ENCODE assay signal across 15 cellular contexts in genomic region chr7:47568056-47568455, GRCh38.
A peak's percentile ranks its signal among the peaks of the same experiment; 100 is the strongest.
DNase-seq lines count a peak whose midpoint lies in the region; ATAC-seq and TF ChIP-seq lines count a peak whose summit lies in the region.
"Had no signal": no experiment of that assay in that cellular context is flagged by ENCODE, and none has a peak within 500 bp of the region (broad histone marks: within the 10 kb centered on the region; RNA-seq: fewer than 3 reads in every experiment).

No MANE protein-coding gene starts in this region.

- peak overlapping the region; percentile 3 to 58 (median 33); a peak in 14 of 22 replicates for H3K9ac ChIP-seq in BLaER1 treated with 17β-estradiol and CSF1 and Interleukin-3, amounts not matched to agents 10 nM and 100 nM

- peaks cover 0 to 35% (median 7%) of the 10 kb centered on the region in 11 experiments; a peak in 15 of 22 replicates for H3K36me3 ChIP-seq in BLaER1 treated with 17β-estradiol and CSF1 and Interleukin-3, amounts not matched to agents 10 nM and 100 nM

- peak overlapping the region; percentile 86 to 99 (median 96) for H3K4me2 ChIP-seq in BLaER1 treated with 17β-estradiol and CSF1 and Interleukin-3, amounts not matched to agents 10 nM and 100 nM

- peaks cover 7% of the 10 kb centered on the region for H3K36me3 Mint-ChIP-seq in memory B cell
- peaks cover 0 to 3% of the 10 kb centered on the region in 2 donors for H3K36me3 Mint-ChIP-seq in stimulated activated naive B cell treated with anti-CD40 and anti-IgM and Interleukin-4, amounts not matched to agents 10 μg/mL and 1 μg/mL and 100 μg/mL, for 72 hours
- H3K36me3 Mint-ChIP-seq: CD8-positive, alpha-beta memory T cell had no signal

- H3K4me1 ChIP-seq in BLaER1 treated with 17β-estradiol and CSF1 and Interleukin-3, amounts not matched to agents 10 nM and 100 nM = peaks cover 72 to 79% (median 73%) of the 10 kb centered on the region in 10 experiments

- CTCF ChIA-PET in RWPE1 (lab: Yijun Ruan, JAX) = interaction anchor here (0.7 kb wide), 1 partner anchor 97 kb away, joined by 3 read pairs; no protein-coding TSS in a partner anchor

- H4K20me1 ChIP-seq in BLaER1 treated with 17β-estradiol and CSF1 and Interleukin-3, amounts not matched to agents 10 nM and 100 nM = peaks cover 0 to 50% (median 0%) of the 10 kb centered on the region in 11 experiments; a peak in 5 of 22 replicates

- POLR2A ChIA-PET in RWPE1 (lab: Yijun Ruan, JAX; ENCODE audit: low non-redundant PET) = no interaction called here

- H3K4me3 ChIP-seq in BLaER1 treated with 17β-estradiol and CSF1 and Interleukin-3, amounts not matched to agents 10 nM and 100 nM = no peak overlapping the region
- H3K4me3 ChIP-seq: MG63 had no signal

- H3K27me3 Mint-ChIP-seq in memory B cell = no peaks in the 10 kb centered on the region
- no peaks in the 10 kb centered on the region for H3K27me3 Mint-ChIP-seq in stimulated activated naive B cell treated with anti-CD40 and anti-IgM and Interleukin-4, amounts not matched to agents 10 μg/mL and 1 μg/mL and 100 μg/mL, for 72 hours

- H3K9me3 Mint-ChIP-seq in memory B cell = no peaks in the 10 kb centered on the region
- no peaks in the 10 kb centered on the region for H3K9me3 Mint-ChIP-seq in stimulated activated naive B cell treated with anti-CD40 and anti-IgM and Interleukin-4, amounts not matched to agents 10 μg/mL and 1 μg/mL and 100 μg/mL, for 72 hours

- no peak for ATAC-seq in memory B cell (ENCODE audit: low read depth)
- no peak for ATAC-seq in stimulated activated naive B cell treated with anti-CD40 and anti-IgM and Interleukin-4, amounts not matched to agents 10 μg/mL and 1 μg/mL and 100 μg/mL, for 72 hours (replicated peaks)

- peaks cover 0 to 4% (median 0%) of the 10 kb centered on the region in 11 experiments; a peak in 2 of 22 replicates for H3K9me3 ChIP-seq in BLaER1 treated with 17β-estradiol and CSF1 and Interleukin-3, amounts not matched to agents 10 nM and 100 nM (replicated peaks in 1 of 11)
- H3K9me3 ChIP-seq: MG63 had no signal

- DNase-seq in RWPE1 (ENCODE audit: low spot score) (no peak), memory B cell (ENCODE audit: low spot score in 2 of 2) (no peak), activated gamma-delta T cell (lab: John Stamatoyannopoulos, UW) (no peak), AG20443 (ENCODE audit: low spot score) (no peak)
- no peak for DNase-seq in stimulated activated naive B cell treated with anti-CD40 and anti-IgM and Interleukin-4, amounts not matched to agents 10 μg/mL and 1 μg/mL and 100 μg/mL, for 72 hours
- no peak for DNase-seq in activated CD4-positive, alpha-beta T cell treated with anti-CD3 and anti-CD28 coated beads, Interleukin-2, amount 50 U/mL, for 4 hours
- no peak for DNase-seq in stimulated activated CD4-positive, alpha-beta T cell treated with anti-CD3 and anti-CD28 coated beads, Interleukin-4, amount 100 ng/mL, for 1 hour
- DNase-seq: AML-193; CD8-positive, alpha-beta memory T cell; DMS 273 treated with DMSO at 0.1 percent for 48 hours; MG63; NCI-H1105; NCI-H1930; NCI-H2171 had no signal

- H3K4me3 Mint-ChIP-seq in memory B cell = no peak overlapping the region
- no peak overlapping the region for H3K4me3 Mint-ChIP-seq in stimulated activated naive B cell treated with anti-CD40 and anti-IgM and Interleukin-4, amounts not matched to agents 10 μg/mL and 1 μg/mL and 100 μg/mL, for 72 hours
- H3K4me3 Mint-ChIP-seq: CD8-positive, alpha-beta memory T cell had no signal

- no peak for TF ChIP-seq CTCF in RWPE1 (conservative IDR thresholded peaks at IDR 0.05; ENCODE audit: low read depth)

- peak overlapping the region; percentile 60 for H3K27ac Mint-ChIP-seq in memory B cell
- peak overlapping the region; percentile 66 for H3K27ac Mint-ChIP-seq in stimulated activated naive B cell treated with anti-CD40 and anti-IgM and Interleukin-4, amounts not matched to agents 10 μg/mL and 1 μg/mL and 100 μg/mL, for 72 hours

- no peaks in the 10 kb centered on the region for H3K27me3 ChIP-seq in BLaER1 treated with 17β-estradiol and CSF1 and Interleukin-3, amounts not matched to agents 10 nM and 100 nM
- H3K27me3 ChIP-seq: MG63 had no signal

- peaks cover 36% of the 10 kb centered on the region for H3K4me1 Mint-ChIP-seq in memory B cell
- H3K4me1 Mint-ChIP-seq in stimulated activated naive B cell treated with anti-CD40 and anti-IgM and Interleukin-4, amounts not matched to agents 10 μg/mL and 1 μg/mL and 100 μg/mL, for 72 hours = peaks cover 38 to 64% of the 10 kb centered on the region in 2 donors
- H3K4me1 Mint-ChIP-seq: CD8-positive, alpha-beta memory T cell had no signal

- peak overlapping the region in 9 of 11 experiments; percentile 37 to 97 (median 61); a peak in 17 of 22 replicates for H3K27ac ChIP-seq in BLaER1 treated with 17β-estradiol and CSF1 and Interleukin-3, amounts not matched to agents 10 nM and 100 nM
- peak overlapping the region; percentile 30 for H3K27ac ChIP-seq in RWPE1
